In genomic region chr22:20762233-20762796, GRCh38 we compare ENCODE assay signal across 9 cellular contexts. TPM values are rescaled to one million over a fixed set of nuclear protein-coding genes. Genes with fewer than 3 reads are reported as not detected.
"Had no signal": no experiment of that assay in that cellular context is flagged by ENCODE, and none has a peak within 500 bp of the region (broad histone marks: within the 10 kb centered on the region; RNA-seq: fewer than 3 reads in every experiment).

No MANE protein-coding gene starts in this region.

- DNase-seq: H9, HCEC 1CT, KBM-7 had no signal

- FAIRE-seq: H1, H54, HTR-8/SVneo had no signal

- H3K4me3 ChIP-seq: GM23338 had no signal

- H2AFZ ChIP-seq: GM23338 had no signal

- ATAC-seq: GM23338 had no signal

- H3K4me2 ChIP-seq: GM23338 had no signal

RNA-seq across cellular contexts. Expression of gene SERPIND1, which starts 11.6 kb away (rescaled TPM):
- total RNA-seq: GM23338, H1, H9, HT-29, IMR-90 had no signal
- polyA plus RNA-seq: GM23338, H1 had no signal
